In genomic region chr10:76779163-76779820, GRCh38 we compare ENCODE assay signal across 12 cellular contexts.
DNase-seq lines count a peak whose midpoint lies in the region; ATAC-seq, FAIRE-seq and TF ChIP-seq lines count a peak whose summit lies in the region.
"Had no signal": no experiment of that assay in that cellular context is flagged by ENCODE, and none has a peak within 500 bp of the region (broad histone marks: within the 10 kb centered on the region; RNA-seq: fewer than 3 reads in every experiment).

No MANE protein-coding gene starts in this region.

- TF ChIP-seq RAD21 in SK-N-SH (IDR thresholded peaks at IDR 0.05; ENCODE audit: low read length) = peak; percentile 39

- no peak overlapping the region for H2AFZ ChIP-seq in SK-N-SH (ENCODE audit: low read depth)

- H3K4me3 ChIP-seq in SK-N-SH (ENCODE audit: low read depth in 2 of 2, low read length in 1 of 2) (no peak overlapping the region), transverse colon (no peak overlapping the region)

- H3K27me3 Mint-ChIP-seq in stimulated activated naive B cell treated with anti-CD40 and anti-IgM and Interleukin-4, amounts not matched to agents 10 μg/mL and 1 μg/mL and 100 μg/mL, for 72 hours = peaks cover 0 to 7% of the 10 kb centered on the region in 2 donors
- H3K27me3 Mint-ChIP-seq: activated naive CD8-positive, alpha-beta T cell had no signal

- intact Hi-C loops in transverse colon (cut with DNase I; ENCODE audit: low total_unique reads) = no loop called here

- H3K4me1 ChIP-seq in SK-N-SH (ENCODE audit: control insufficient read depth in 1 of 2, insufficient read depth in 2 of 2, low read depth in 1 of 2, low read length in 1 of 2) = peaks cover 0 to 10% of the 10 kb centered on the region in 2 experiments; a peak in 2 of 4 replicates
- peaks cover 0 to 4% (median 0%) of the 10 kb centered on the region in 4 donors for H3K4me1 ChIP-seq in transverse colon

- no peak for TF ChIP-seq EP300 in SK-N-SH (IDR thresholded peaks at IDR 0.05; ENCODE audit: borderline replicate concordance in 1 of 2, low read depth in 1 of 2, low read length in 1 of 2)
- no peak for TF ChIP-seq EP300 in transverse colon (IDR thresholded peaks at IDR 0.05; ENCODE audit: low read depth)

- POLR2A ChIA-PET in SK-N-SH (lab: Yijun Ruan, JAX) = interaction anchor here (1.0 to 1.4 kb wide), 5 partner anchors 160 to 645 kb away, joined by 3 to 13 read pairs (median 4); no protein-coding TSS in a partner anchor

- H3K36me3 Mint-ChIP-seq in stimulated activated naive B cell treated with anti-CD40 and anti-IgM and Interleukin-4, amounts not matched to agents 10 μg/mL and 1 μg/mL and 100 μg/mL, for 72 hours = no peaks in the 10 kb centered on the region
- H3K36me3 Mint-ChIP-seq: activated naive CD8-positive, alpha-beta T cell had no signal

- peak overlapping the region in 1 of 2 experiments; percentile 79; a peak in 2 of 4 replicates for H3K27ac ChIP-seq in SK-N-SH (ENCODE audit: low read depth in 2 of 2, low read length in 1 of 2)
- H3K27ac ChIP-seq in transverse colon = peak overlapping the region; percentile 26 to 59 (median 42)
- H3K27ac ChIP-seq: RWPE1 had no signal

- H3K4me1 Mint-ChIP-seq in stimulated activated naive B cell treated with anti-CD40 and anti-IgM and Interleukin-4, amounts not matched to agents 10 μg/mL and 1 μg/mL and 100 μg/mL, for 72 hours = no peaks in the 10 kb centered on the region

- no peak overlapping the region for H3K27ac Mint-ChIP-seq in stimulated activated naive B cell treated with anti-CD40 and anti-IgM and Interleukin-4, amounts not matched to agents 10 μg/mL and 1 μg/mL and 100 μg/mL, for 72 hours
- H3K27ac Mint-ChIP-seq: activated naive CD8-positive, alpha-beta T cell had no signal

- no peak overlapping the region for H3K9ac ChIP-seq in SK-N-SH

- no peaks in the 10 kb centered on the region for H4K20me1 ChIP-seq in SK-N-SH (ENCODE audit: insufficient read depth)

- no peaks in the 10 kb centered on the region for H3F3A ChIP-seq in SK-N-SH (replicated peaks; ENCODE audit: insufficient read depth)

- H3K4me3 Mint-ChIP-seq in stimulated activated naive B cell treated with anti-CD40 and anti-IgM and Interleukin-4, amounts not matched to agents 10 μg/mL and 1 μg/mL and 100 μg/mL, for 72 hours = no peak overlapping the region
- H3K4me3 Mint-ChIP-seq: activated naive CD8-positive, alpha-beta T cell had no signal

- ATAC-seq in SK-N-SH treated with all-trans-retinoic acid at 6 μM for 48 hours = no peak; the same call in 2 of the 3 replicates
- ATAC-seq in stimulated activated naive B cell treated with anti-CD40 and anti-IgM and Interleukin-4, amounts not matched to agents 10 μg/mL and 1 μg/mL and 100 μg/mL, for 72 hours (replicated peaks) = no peak

- in situ Hi-C loops in transverse colon (cut with MboI; ENCODE audit: low pct_ligation_motif_present in 1 of 4, low pct_unique_long_range_greater_than_20kb in 1 of 4, low sequenced_read_pairs in 3 of 4) = no loop called here

- H3K4me2 ChIP-seq in SK-N-SH = no peak overlapping the region

- no peak for FAIRE-seq in D721Med (lab: Jason Lieb, UNC)

- peaks cover 0 to 11% of the 10 kb centered on the region in 2 donors for H3K9me3 Mint-ChIP-seq in stimulated activated naive B cell treated with anti-CD40 and anti-IgM and Interleukin-4, amounts not matched to agents 10 μg/mL and 1 μg/mL and 100 μg/mL, for 72 hours

- no peaks in the 10 kb centered on the region for H3K27me3 ChIP-seq in SK-N-SH (ENCODE audit: insufficient read depth)
- H3K27me3 ChIP-seq in transverse colon = peaks cover 5% of the 10 kb centered on the region

- TF ChIP-seq POLR2A in transverse colon (IDR thresholded peaks at IDR 0.05) = no peak

- H3K9me3 ChIP-seq in SK-N-SH = no peaks in the 10 kb centered on the region
- peaks cover 0 to 3% of the 10 kb centered on the region in 2 donors for H3K9me3 ChIP-seq in transverse colon

- no peaks in the 10 kb centered on the region for H3K36me3 ChIP-seq in SK-N-SH (replicated peaks in 1 of 2; ENCODE audit: control insufficient read depth in 1 of 2, insufficient read depth in 2 of 2, low read length in 1 of 2)
- H3K36me3 ChIP-seq in transverse colon = no peaks in the 10 kb centered on the region

- CTCF ChIA-PET in SK-N-SH (lab: Yijun Ruan, JAX) = interaction anchor here (0.8 to 1.7 kb wide), 5 partner anchors 100 to 232 kb away, joined by 3 to 5 read pairs (median 4); no protein-coding TSS in a partner anchor

- no peak for TF ChIP-seq CTCF in SK-N-SH (IDR thresholded peaks at IDR 0.05)
- peak in 1 of 5 experiments; percentile 19 for TF ChIP-seq CTCF in transverse colon (IDR thresholded peaks at IDR 0.05)
- no peak for TF ChIP-seq CTCF in D721Med (IDR thresholded peaks at IDR 0.05; ENCODE audit: insufficient read depth, missing control alignments)

- no peaks in the 10 kb centered on the region for H3K79me2 ChIP-seq in SK-N-SH (ENCODE audit: insufficient read depth)

- no peaks in the 10 kb centered on the region for H3K9me2 ChIP-seq in SK-N-SH

- DNase-seq in SK-N-SH = no peak
- peak; percentile 11 for DNase-seq in brain pericyte (ENCODE audit: low read depth, low spot score)
- DNase-seq in left kidney (ENCODE audit: low read depth, low spot score) = peak; percentile 51
- no peak for DNase-seq in transverse colon
- DNase-seq in D721Med (ENCODE audit: insufficient read length, low spot score) = no peak
- no peak for DNase-seq in HK-2 (ENCODE audit: unreplicated experiment)
- no peak for DNase-seq in stimulated activated naive B cell treated with anti-CD40 and anti-IgM and Interleukin-4, amounts not matched to agents 10 μg/mL and 1 μg/mL and 100 μg/mL, for 72 hours
- DNase-seq: activated CD4-positive, alpha-beta T cell treated with anti-CD3 and anti-CD28 coated beads for 1 hour; NCI-H1436 had no signal

- WGBS in SK-N-SH (ENCODE audit: low lambda C conversion rate) = 32% methylated on average over 9 of the region's 9 CpGs
- 44 to 45% methylated on average over 9 of the region's 9 CpGs for WGBS in transverse colon (ENCODE audit: low coverage in 1 of 2), 2 donors

TF ChIP-seq in SK-N-SH, 30 proteins besides CTCF, POLR2A, EP300 and RAD21 (continues in another document):
- TF ChIP-seq, protein P1, sequence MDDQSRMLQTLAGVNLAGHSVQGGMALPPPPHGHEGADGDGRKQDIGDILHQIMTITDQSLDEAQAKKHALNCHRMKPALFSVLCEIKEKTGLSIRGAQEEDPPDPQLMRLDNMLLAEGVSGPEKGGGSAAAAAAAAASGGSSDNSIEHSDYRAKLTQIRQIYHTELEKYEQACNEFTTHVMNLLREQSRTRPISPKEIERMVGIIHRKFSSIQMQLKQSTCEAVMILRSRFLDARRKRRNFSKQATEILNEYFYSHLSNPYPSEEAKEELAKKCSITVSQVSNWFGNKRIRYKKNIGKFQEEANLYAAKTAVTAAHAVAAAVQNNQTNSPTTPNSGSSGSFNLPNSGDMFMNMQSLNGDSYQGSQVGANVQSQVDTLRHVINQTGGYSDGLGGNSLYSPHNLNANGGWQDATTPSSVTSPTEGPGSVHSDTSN (IDR thresholded peaks at IDR 0.05) = no peak
- TF ChIP-seq RCOR1 (IDR thresholded peaks at IDR 0.05; ENCODE audit: low read length) = no peak
- TF ChIP-seq, protein P2, sequence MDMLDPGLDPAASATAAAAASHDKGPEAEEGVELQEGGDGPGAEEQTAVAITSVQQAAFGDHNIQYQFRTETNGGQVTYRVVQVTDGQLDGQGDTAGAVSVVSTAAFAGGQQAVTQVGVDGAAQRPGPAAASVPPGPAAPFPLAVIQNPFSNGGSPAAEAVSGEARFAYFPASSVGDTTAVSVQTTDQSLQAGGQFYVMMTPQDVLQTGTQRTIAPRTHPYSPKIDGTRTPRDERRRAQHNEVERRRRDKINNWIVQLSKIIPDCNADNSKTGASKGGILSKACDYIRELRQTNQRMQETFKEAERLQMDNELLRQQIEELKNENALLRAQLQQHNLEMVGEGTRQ (IDR thresholded peaks at IDR 0.05; ENCODE audit: borderline replicate concordance, low read depth, low read length) = no peak
- TF ChIP-seq YY1 (IDR thresholded peaks at IDR 0.05; ENCODE audit: low read depth) = no peak

TF ChIP-seq in SK-N-SH treated with all-trans-retinoic acid at 6 μM for 48 hours, 23 proteins besides CTCF, POLR2A, EP300 and RAD21 (continues in another document):
- TF ChIP-seq, protein P3, sequence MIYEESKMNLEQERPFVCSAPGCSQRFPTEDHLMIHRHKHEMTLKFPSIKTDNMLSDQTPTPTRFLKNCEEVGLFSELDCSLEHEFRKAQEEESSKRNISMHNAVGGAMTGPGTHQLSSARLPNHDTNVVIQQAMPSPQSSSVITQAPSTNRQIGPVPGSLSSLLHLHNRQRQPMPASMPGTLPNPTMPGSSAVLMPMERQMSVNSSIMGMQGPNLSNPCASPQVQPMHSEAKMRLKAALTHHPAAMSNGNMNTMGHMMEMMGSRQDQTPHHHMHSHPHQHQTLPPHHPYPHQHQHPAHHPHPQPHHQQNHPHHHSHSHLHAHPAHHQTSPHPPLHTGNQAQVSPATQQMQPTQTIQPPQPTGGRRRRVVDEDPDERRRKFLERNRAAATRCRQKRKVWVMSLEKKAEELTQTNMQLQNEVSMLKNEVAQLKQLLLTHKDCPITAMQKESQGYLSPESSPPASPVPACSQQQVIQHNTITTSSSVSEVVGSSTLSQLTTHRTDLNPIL (CRISPR knock-in tag; IDR thresholded peaks at IDR 0.05; ENCODE audit: low read depth) = no peak
- TF ChIP-seq ISL1 (CRISPR knock-in tag; IDR thresholded peaks at IDR 0.05) = no peak
- TF ChIP-seq ZNF565 (CRISPR knock-in tag; conservative IDR thresholded peaks at IDR 0.05; ENCODE audit: low read depth) = no peak
- TF ChIP-seq OSR1 (CRISPR knock-in tag; IDR thresholded peaks at IDR 0.05) = no peak
- TF ChIP-seq RARB (CRISPR knock-in tag; IDR thresholded peaks at IDR 0.05) = no peak
- TF ChIP-seq ZNF70 (CRISPR knock-in tag; IDR thresholded peaks at IDR 0.05) = no peak
- TF ChIP-seq ZNF8 (CRISPR knock-in tag; IDR thresholded peaks at IDR 0.05) = no peak
- TF ChIP-seq, protein P4, sequence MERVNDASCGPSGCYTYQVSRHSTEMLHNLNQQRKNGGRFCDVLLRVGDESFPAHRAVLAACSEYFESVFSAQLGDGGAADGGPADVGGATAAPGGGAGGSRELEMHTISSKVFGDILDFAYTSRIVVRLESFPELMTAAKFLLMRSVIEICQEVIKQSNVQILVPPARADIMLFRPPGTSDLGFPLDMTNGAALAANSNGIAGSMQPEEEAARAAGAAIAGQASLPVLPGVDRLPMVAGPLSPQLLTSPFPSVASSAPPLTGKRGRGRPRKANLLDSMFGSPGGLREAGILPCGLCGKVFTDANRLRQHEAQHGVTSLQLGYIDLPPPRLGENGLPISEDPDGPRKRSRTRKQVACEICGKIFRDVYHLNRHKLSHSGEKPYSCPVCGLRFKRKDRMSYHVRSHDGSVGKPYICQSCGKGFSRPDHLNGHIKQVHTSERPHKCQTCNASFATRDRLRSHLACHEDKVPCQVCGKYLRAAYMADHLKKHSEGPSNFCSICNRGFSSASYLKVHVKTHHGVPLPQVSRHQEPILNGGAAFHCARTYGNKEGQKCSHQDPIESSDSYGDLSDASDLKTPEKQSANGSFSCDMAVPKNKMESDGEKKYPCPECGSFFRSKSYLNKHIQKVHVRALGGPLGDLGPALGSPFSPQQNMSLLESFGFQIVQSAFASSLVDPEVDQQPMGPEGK (CRISPR knock-in tag; IDR thresholded peaks at IDR 0.05; ENCODE audit: borderline replicate concordance) = no peak
- TF ChIP-seq CSDC2 (CRISPR knock-in tag; IDR thresholded peaks at IDR 0.05) = no peak
- TF ChIP-seq ZFP30 (CRISPR knock-in tag; IDR thresholded peaks at IDR 0.05) = no peak
- no peak for TF ChIP-seq GLIS3 (CRISPR knock-in tag; IDR thresholded peaks at IDR 0.05)

Comparison
In these comparisons a context has a peak if more than half of its experiments do, and no peak if none do; other contexts are left out.
1. DNase-seq: peak in brain pericyte (single experiment) and left kidney (single experiment); none in SK-N-SH (single experiment), transverse colon (single experiment), D721Med (single experiment), HK-2 (single experiment) and stimulated activated naive B cell treated with anti-CD40 and anti-IgM and Interleukin-4, amounts not matched to agents 10 μg/mL and 1 μg/mL and 100 μg/mL, for 72 hours (single experiment).